In the genomic region with DNA sequence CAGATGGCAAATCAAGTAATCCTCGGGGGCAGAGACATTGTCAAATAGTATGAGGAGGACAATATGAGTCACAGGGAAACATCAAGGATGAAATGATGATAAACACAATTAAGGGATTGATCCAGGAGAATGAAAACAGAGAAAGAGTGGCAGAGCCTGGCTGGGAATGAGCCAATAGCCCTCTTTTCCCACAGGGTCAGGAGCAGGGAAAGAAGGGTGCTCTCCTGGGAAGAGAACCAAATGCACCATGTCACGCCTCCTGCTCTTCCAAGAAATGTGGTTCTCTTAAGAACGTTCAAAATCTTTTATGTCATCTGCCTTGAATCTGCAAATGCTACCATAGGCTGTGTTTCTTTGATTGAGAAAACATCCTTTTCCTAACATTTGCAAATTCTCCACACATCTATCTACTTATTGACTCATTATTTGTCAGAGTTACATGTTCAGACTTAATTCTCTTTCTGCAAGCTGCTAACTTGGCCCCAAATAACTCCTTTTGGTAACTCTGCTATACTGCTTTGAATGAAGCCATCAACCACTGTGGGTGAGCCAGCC, we compare ENCODE assay signal across 10 cellular contexts. TPM values are rescaled to one million over a fixed set of nuclear protein-coding genes. Genes with fewer than 3 reads are reported as not detected.
A peak's percentile ranks its signal among the peaks of the same experiment; 100 is the strongest.
DNase-seq lines count a peak whose midpoint lies in the region; ATAC-seq and TF ChIP-seq lines count a peak whose summit lies in the region.
"Had no signal": no experiment of that assay in that cellular context is flagged by ENCODE, and none has a peak within 500 bp of the region (broad histone marks: within the 10 kb centered on the region; RNA-seq: fewer than 3 reads in every experiment).

No MANE protein-coding gene starts in this region.

- ATAC-seq in CD4-positive, CD25-positive, alpha-beta regulatory T cell (ENCODE audit: low read depth in 2 of 2): no peak
- no peak for ATAC-seq in GM21717 (IDR thresholded peaks at IDR 0.05; ENCODE audit: unreplicated experiment)
- ATAC-seq: activated T-cell treated with anti-CD3 and anti-CD28 coated beads, Interleukin-2, amount 50 U/mL, for 4 hours had no signal

- no peaks in the 10 kb centered on the region for H3K27me3 ChIP-seq in CD4-positive, CD25-positive, alpha-beta regulatory T cell (ENCODE audit: control insufficient read depth, insufficient read depth, low read length)

- H3K9me3 Mint-ChIP-seq in CD4-positive, CD25-positive, alpha-beta regulatory T cell: no peaks in the 10 kb centered on the region
- H3K9me3 Mint-ChIP-seq in chondrocyte (ENCODE audit: low read depth): no peaks in the 10 kb centered on the region
- H3K9me3 Mint-ChIP-seq in nephron: no peaks in the 10 kb centered on the region
- H3K9me3 Mint-ChIP-seq: activated T-cell treated with anti-CD3 and anti-CD28 coated beads, Interleukin-2, amount 50 U/mL, for 4 hours had no signal

- no peak overlapping the region for H3K27ac ChIP-seq in CD4-positive, CD25-positive, alpha-beta regulatory T cell (ENCODE audit: insufficient read depth, low read length, poor library complexity, severe bottlenecking)

- no peaks in the 10 kb centered on the region for H3K27me3 Mint-ChIP-seq in CD4-positive, CD25-positive, alpha-beta regulatory T cell
- no peaks in the 10 kb centered on the region for H3K27me3 Mint-ChIP-seq in chondrocyte (ENCODE audit: low read depth)
- H3K27me3 Mint-ChIP-seq in nephron (ENCODE audit: low read depth): no peaks in the 10 kb centered on the region

- peaks cover 4% of the 10 kb centered on the region for H3K4me1 ChIP-seq in CD4-positive, CD25-positive, alpha-beta regulatory T cell (ENCODE audit: control insufficient read depth, insufficient read depth, low read length, poor library complexity, severe bottlenecking)

- peaks cover 5 to 43% (median 20%) of the 10 kb centered on the region in 4 donors for H3K4me1 Mint-ChIP-seq in CD4-positive, CD25-positive, alpha-beta regulatory T cell
- H3K4me1 Mint-ChIP-seq in chondrocyte (ENCODE audit: low read depth) (peaks cover 69% of the 10 kb centered on the region), nephron (peaks cover 21% of the 10 kb centered on the region)

- H3K4me3 Mint-ChIP-seq in CD4-positive, CD25-positive, alpha-beta regulatory T cell: no peak overlapping the region
- H3K4me3 Mint-ChIP-seq in chondrocyte (ENCODE audit: unreplicated experiment): no peak overlapping the region
- H3K4me3 Mint-ChIP-seq in nephron: no peak overlapping the region
- H3K4me3 Mint-ChIP-seq: activated T-cell treated with anti-CD3 and anti-CD28 coated beads, Interleukin-2, amount 50 U/mL, for 4 hours had no signal

- H3K9me3 ChIP-seq in CD4-positive, CD25-positive, alpha-beta regulatory T cell (ENCODE audit: control insufficient read depth in 2 of 2, low read length in 2 of 2): no peaks in the 10 kb centered on the region

- peak overlapping the region; percentile 48 to 85 (median 79) for H3K27ac Mint-ChIP-seq in CD4-positive, CD25-positive, alpha-beta regulatory T cell
- peak overlapping the region; percentile 60 for H3K27ac Mint-ChIP-seq in chondrocyte (ENCODE audit: unreplicated experiment)
- peak overlapping the region in 2 of 3 experiments; percentile 26 to 66 for H3K27ac Mint-ChIP-seq in nephron

- no peak overlapping the region for H3K4me3 ChIP-seq in CD4-positive, CD25-positive, alpha-beta regulatory T cell (ENCODE audit: low read depth, low read length)
- H3K4me3 ChIP-seq: skin epidermis had no signal

- no peak for DNase-seq in CD4-positive, CD25-positive, alpha-beta regulatory T cell
- peak; percentile 33 for DNase-seq in HT1080 (ENCODE audit: low read depth)
- no peak for DNase-seq in chondrocyte (ENCODE audit: low spot score)
- no peak for DNase-seq in NCI-H128 (lab: John Stamatoyannopoulos, UW; ENCODE audit: unreplicated experiment)
- no peak for DNase-seq in DMS153 treated with DMSO at 0.1 percent for 48 hours (lab: John Stamatoyannopoulos, UW; ENCODE audit: unreplicated experiment)
- DNase-seq in NCI-H1417 (lab: John Stamatoyannopoulos, UW): no peak
- DNase-seq: activated T-cell treated with anti-CD3 and anti-CD28 coated beads, Interleukin-2, amount 50 U/mL, for 4 hours had no signal

- peaks cover 11% of the 10 kb centered on the region for H3K36me3 Mint-ChIP-seq in CD4-positive, CD25-positive, alpha-beta regulatory T cell
- H3K36me3 Mint-ChIP-seq in chondrocyte (ENCODE audit: low read depth) (peaks cover 6% of the 10 kb centered on the region), nephron (ENCODE audit: low read depth) (peaks cover 51% of the 10 kb centered on the region)

- no peaks in the 10 kb centered on the region for H3K36me3 ChIP-seq in CD4-positive, CD25-positive, alpha-beta regulatory T cell (ENCODE audit: control insufficient read depth, insufficient read depth, low read length)

- TF ChIP-seq CTCF in chondrocyte (IDR thresholded peaks at IDR 0.05) (no peak), nephron (IDR thresholded peaks at IDR 0.05; ENCODE audit: unreplicated experiment in 3 of 3) (no peak)

RNA-seq across cellular contexts. Expression of a gene that starts 50.6 kb away (rescaled TPM):
- 17.5 TPM for total RNA-seq in CD4-positive, CD25-positive, alpha-beta regulatory T cell
- 1 to 10 TPM in 1 of 4 donors, under 1 TPM in 3; 0.44 to 1.3 (median 0.68) TPM for polyA plus RNA-seq in CD4-positive, CD25-positive, alpha-beta regulatory T cell
- total RNA-seq in HT1080 (2014; rRNA removed; shearing (Covaris generic)): 11.8 and 20.0 TPM in 2 replicates
- polyA plus RNA-seq in HT1080 (2015; cell fraction: cytosol; rRNA removed): 16.7 and 23.5 TPM in 2 replicates
- polyA plus RNA-seq in HT1080 (2015; cell fraction: nucleus; rRNA removed): 17.1 and 19.8 TPM in 2 replicates
- 71.2 to 75.6 TPM (median 72.3 TPM) in 3 replicates for total RNA-seq in chondrocyte
